In the genomic region with DNA sequence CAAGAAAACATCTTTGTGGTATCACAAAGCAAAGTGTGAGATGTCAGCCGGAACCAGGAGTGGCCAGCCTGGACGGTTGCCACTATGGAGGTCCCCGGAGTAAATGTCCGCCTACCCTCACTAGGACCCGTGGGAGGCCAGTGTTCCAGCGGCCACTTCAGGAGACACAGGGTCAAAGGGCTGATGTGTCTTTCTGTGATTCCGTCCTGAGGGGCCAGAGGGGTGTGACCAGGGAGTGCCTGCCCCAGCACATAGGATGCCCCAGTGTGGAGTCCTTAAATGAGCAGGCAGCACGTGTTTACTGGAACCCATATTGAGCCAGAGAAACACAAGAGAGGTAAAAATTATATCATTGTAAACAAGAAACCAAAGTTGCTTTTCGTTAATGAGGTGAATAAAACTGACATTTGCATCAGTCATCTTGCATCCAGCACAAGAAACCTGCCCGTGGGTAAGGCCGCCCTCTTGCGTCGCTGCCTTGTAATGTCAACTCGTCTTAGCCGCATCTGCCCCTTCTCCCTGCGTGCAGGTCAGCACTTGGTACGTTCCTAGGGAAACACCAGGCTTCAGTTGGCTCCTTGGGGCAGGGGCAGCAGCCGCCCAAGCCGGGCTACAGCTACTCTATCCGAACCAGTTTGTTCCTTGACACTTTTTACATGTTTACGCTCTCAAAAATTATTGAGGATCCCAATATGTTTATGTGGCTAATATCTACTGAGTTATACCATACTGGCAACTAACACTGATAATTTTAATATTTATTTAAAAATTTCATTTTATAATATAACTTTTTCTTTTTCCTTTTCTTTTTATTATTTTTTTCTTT, we compare ENCODE assay signal across 9 cellular contexts. TPM values are rescaled to one million over a fixed set of nuclear protein-coding genes. Genes with fewer than 3 reads are reported as not detected.
DNase-seq lines count a peak whose midpoint lies in the region; ATAC-seq and TF ChIP-seq lines count a peak whose summit lies in the region.
"Had no signal": no experiment of that assay in that cellular context is flagged by ENCODE, and none has a peak within 500 bp of the region (broad histone marks: within the 10 kb centered on the region; RNA-seq: fewer than 3 reads in every experiment).

No MANE protein-coding gene starts in this region.

- no peak overlapping the region for H3K4me2 ChIP-seq in smooth muscle cell
- H3K4me2 ChIP-seq: BLaER1 had no signal

- peak; percentile 84 for TF ChIP-seq CTCF in astrocyte of the spinal cord (IDR thresholded peaks at IDR 0.05; ENCODE audit: low read depth, low read length)
- peak; percentile 85 for TF ChIP-seq CTCF in smooth muscle cell (IDR thresholded peaks at IDR 0.05; ENCODE audit: borderline replicate concordance, insufficient read depth, poor library complexity, severe bottlenecking)

- no peaks in the 10 kb centered on the region for H3K79me2 ChIP-seq in smooth muscle cell (ENCODE audit: low read depth)

- in situ Hi-C loops in astrocyte of the spinal cord (cut with HindIII; ENCODE audit: low sequenced_read_pairs) = no loop called here

- no peak overlapping the region for H2AFZ ChIP-seq in smooth muscle cell (ENCODE audit: low read depth)

- 28% methylated on average over 21 of the region's 21 CpGs for WGBS in smooth muscle cell (ENCODE audit: low lambda C conversion rate)

- no peak overlapping the region for H3K27ac ChIP-seq in smooth muscle cell (ENCODE audit: low read depth)
- H3K27ac ChIP-seq: BLaER1 had no signal

- no peaks in the 10 kb centered on the region for H3K9me3 ChIP-seq in smooth muscle cell (replicated peaks; ENCODE audit: low read depth)

- peak; percentile 64 for DNase-seq in activated gamma-delta T cell treated with Interleukin-2 at 50 U/mL for 16 hours
- no peak for DNase-seq in activated gamma-delta T cell (lab: John Stamatoyannopoulos, UW)
- peak; percentile 84 to 85 for DNase-seq in NCI-H2081 (lab: John Stamatoyannopoulos, UW)
- DNase-seq in T1000 (lab: John Stamatoyannopoulos, UW) = peak; percentile 69
- peak; percentile 84 for DNase-seq in astrocyte of the spinal cord (ENCODE audit: low read depth, low spot score)
- peak; percentile 74 for DNase-seq in iPS DF 19.7 (ENCODE audit: low read depth, low spot score)
- peak; percentile 31 for DNase-seq in smooth muscle cell (lab: John Stamatoyannopoulos, UW; ENCODE audit: unreplicated experiment)

- peaks cover 6% of the 10 kb centered on the region for H3K4me1 ChIP-seq in smooth muscle cell (ENCODE audit: low read depth)
- H3K4me1 ChIP-seq: BLaER1 had no signal

- H3F3A ChIP-seq in smooth muscle cell (ENCODE audit: low read depth) = no peaks in the 10 kb centered on the region

- H3K36me3 ChIP-seq in smooth muscle cell (ENCODE audit: low read depth) = no peaks in the 10 kb centered on the region
- H3K36me3 ChIP-seq: BLaER1 had no signal

- H3K4me3 ChIP-seq in astrocyte of the spinal cord (ENCODE audit: low read depth, low read length) (no peak overlapping the region), smooth muscle cell (no peak overlapping the region)
- H3K4me3 ChIP-seq: BLaER1 had no signal

- no peaks in the 10 kb centered on the region for H4K20me1 ChIP-seq in smooth muscle cell (ENCODE audit: low read depth)
- H4K20me1 ChIP-seq: BLaER1 had no signal

- no peaks in the 10 kb centered on the region for H3K27me3 ChIP-seq in smooth muscle cell (ENCODE audit: low read depth)
- H3K27me3 ChIP-seq: BLaER1 had no signal

- peak; percentile 91 for ATAC-seq in HG02981 (IDR thresholded peaks at IDR 0.05; ENCODE audit: unreplicated experiment)

- no peak overlapping the region for H3K9ac ChIP-seq in smooth muscle cell (ENCODE audit: low read depth)
- H3K9ac ChIP-seq: BLaER1 had no signal

RNA-seq across cellular contexts. Expression of a gene that starts 46.7 kb away (rescaled TPM):
- 423 and 431 TPM in 2 replicates for total RNA-seq in smooth muscle cell
- polyA plus RNA-seq in smooth muscle cell = 466 and 476 TPM in 2 replicates
